ENCODE assay signal across 18 cellular contexts in genomic region chr3:31945738-31946052, GRCh38. TPM values are rescaled to one million over a fixed set of nuclear protein-coding genes. Genes with fewer than 3 reads are reported as not detected.
DNase-seq lines count a peak whose midpoint lies in the region; ATAC-seq, FAIRE-seq and TF ChIP-seq lines count a peak whose summit lies in the region.
"Had no signal": no experiment of that assay in that cellular context is flagged by ENCODE, and none has a peak within 500 bp of the region (broad histone marks: within the 10 kb centered on the region; RNA-seq: fewer than 3 reads in every experiment).

No MANE protein-coding gene starts in this region.

- H3K9me3 Mint-ChIP-seq in chondrocyte (ENCODE audit: low read depth) (peaks cover 7% of the 10 kb centered on the region), nephron progenitor cell (peaks cover 9% of the 10 kb centered on the region)

- H3K9ac ChIP-seq in HepG2 (ENCODE audit: insufficient read depth, low read depth, low read length): peak overlapping the region; percentile 47
- H3K9ac ChIP-seq: KMS-11 had no signal

- H3K4me3 Mint-ChIP-seq in chondrocyte (ENCODE audit: unreplicated experiment): no peak overlapping the region
- peak overlapping the region; percentile 14 for H3K4me3 Mint-ChIP-seq in nephron progenitor cell
- H3K4me3 Mint-ChIP-seq: activated naive CD8-positive, alpha-beta T cell had no signal

- no TSS peak for BruUV-seq in HepG2 (replicated peaks; lab: Mats Ljungman, UMichigan)

- H3K27me3 ChIP-seq in HepG2 (ENCODE audit: control insufficient read depth in 1 of 2, insufficient read depth in 2 of 2, low read length in 2 of 2): no peaks in the 10 kb centered on the region
- H3K27me3 ChIP-seq in right lobe of liver: peaks cover 0 to 6% of the 10 kb centered on the region in 2 donors
- no peaks in the 10 kb centered on the region for H3K27me3 ChIP-seq in uterus
- H3K27me3 ChIP-seq: esophagus muscularis mucosa, sigmoid colon, upper lobe of left lung had no signal

- in situ Hi-C loops in HepG2 (cut with HindIII; ENCODE audit: extremely low pct_ligation_motif_present, low pct_unique_long_range_greater_than_20kb): no loop called here

- H3K4me2 ChIP-seq in HepG2 (ENCODE audit: low read depth, low read length): peak overlapping the region; percentile 95
- H3K4me2 ChIP-seq: KMS-11 had no signal

- no peak for TF ChIP-seq EP300 in HepG2 (IDR thresholded peaks at IDR 0.05; ENCODE audit: low read depth in 2 of 2, low read length in 2 of 2)
- no peak for TF ChIP-seq EP300 in HepG2 (CRISPR knock-in tag; IDR thresholded peaks at IDR 0.05; ENCODE audit: borderline replicate concordance)

- H3K27me3 Mint-ChIP-seq in chondrocyte (ENCODE audit: low read depth) (no peaks in the 10 kb centered on the region), nephron progenitor cell (ENCODE audit: low read depth, poor library complexity) (no peaks in the 10 kb centered on the region)
- H3K27me3 Mint-ChIP-seq: activated naive CD8-positive, alpha-beta T cell had no signal

- H3K9me3 ChIP-seq in HepG2 (ENCODE audit: low read length) (no peaks in the 10 kb centered on the region), right lobe of liver (no peaks in the 10 kb centered on the region), uterus (no peaks in the 10 kb centered on the region)
- H3K9me3 ChIP-seq: esophagus muscularis mucosa, sigmoid colon, upper lobe of left lung had no signal

- H3K36me3 ChIP-seq in HepG2 (replicated peaks in 1 of 2; ENCODE audit: control insufficient read depth in 1 of 2, insufficient read depth in 2 of 2, low read length in 2 of 2) (no peaks in the 10 kb centered on the region), right lobe of liver (no peaks in the 10 kb centered on the region), uterus (no peaks in the 10 kb centered on the region)
- H3K36me3 ChIP-seq: esophagus muscularis mucosa, sigmoid colon, upper lobe of left lung had no signal

- H3K27ac ChIP-seq in HepG2 (ENCODE audit: extremely low read length, insufficient read depth, low read length): peak overlapping the region; percentile 77
- H3K27ac ChIP-seq in right lobe of liver: no peak overlapping the region
- H3K27ac ChIP-seq in uterus: peak overlapping the region; percentile 19 to 38
- H3K27ac ChIP-seq: KMS-11, sigmoid colon, upper lobe of left lung, VCaP had no signal

- POLR2A ChIA-PET in HepG2 (lab: Yijun Ruan, JAX): no interaction called here

- no peak for FAIRE-seq in HepG2 (lab: Jason Lieb, UNC)
- FAIRE-seq: A204.1, keratinocyte had no signal

- intact Hi-C loops in HepG2 (cut with micrococcal nuclease; ENCODE audit: unreplicated experiment) (no loop called here), right lobe of liver (cut with DNase I) (no loop called here), uterus (cut with DNase I; ENCODE audit: low total_unique reads) (no loop called here)

- H3K36me3 Mint-ChIP-seq in chondrocyte (ENCODE audit: low read depth) (peaks cover 5% of the 10 kb centered on the region), nephron progenitor cell (ENCODE audit: low read depth) (peaks cover 14% of the 10 kb centered on the region)
- H3K36me3 Mint-ChIP-seq: activated naive CD8-positive, alpha-beta T cell had no signal

- H3K27ac Mint-ChIP-seq in chondrocyte (ENCODE audit: unreplicated experiment): peak overlapping the region; percentile 20
- peak overlapping the region; percentile 88 for H3K27ac Mint-ChIP-seq in nephron progenitor cell
- H3K27ac Mint-ChIP-seq: activated naive CD8-positive, alpha-beta T cell had no signal

- H3K4me3 ChIP-seq in HepG2 (replicated peaks in 1 of 3; ENCODE audit: insufficient read depth in 1 of 3, low read depth in 2 of 3, low read length in 3 of 3) (peak overlapping the region; percentile 11 to 53 (median 20); a peak in 4 of 6 replicates), right lobe of liver (no peak overlapping the region), uterus (no peak overlapping the region)
- H3K4me3 ChIP-seq: esophagus muscularis mucosa, sigmoid colon, upper lobe of left lung had no signal

- H4K20me1 ChIP-seq in HepG2 (ENCODE audit: insufficient read depth, low read length): no peaks in the 10 kb centered on the region

- H2AFZ ChIP-seq in HepG2 (ENCODE audit: low read length): no peak overlapping the region

- peaks cover 45% of the 10 kb centered on the region for H3K4me1 Mint-ChIP-seq in chondrocyte (ENCODE audit: low read depth)
- peaks cover 35% of the 10 kb centered on the region for H3K4me1 Mint-ChIP-seq in nephron progenitor cell

- H3K79me2 ChIP-seq in HepG2 (ENCODE audit: insufficient read depth, low read length): peaks cover 56% of the 10 kb centered on the region

- DNase-seq in HepG2 (ENCODE audit: low spot score) (no peak), right lobe of liver (no peak), chondrocyte (ENCODE audit: low spot score) (no peak), nephron progenitor cell (no peak), uterus (no peak), NAMALWA (ENCODE audit: low spot score) (no peak), NCI-H2171 (lab: John Stamatoyannopoulos, UW) (no peak)
- DNase-seq: COR-L47, NCI-H187, sigmoid colon, upper lobe of left lung had no signal

- ATAC-seq in HepG2 (no peak), right lobe of liver (no peak), GM19035 (IDR thresholded peaks at IDR 0.05; ENCODE audit: unreplicated experiment) (no peak)

- TF ChIP-seq CTCF in HepG2 (CRISPR knock-in tag; IDR thresholded peaks at IDR 0.05) (no peak), right lobe of liver (IDR thresholded peaks at IDR 0.05) (no peak), chondrocyte (IDR thresholded peaks at IDR 0.05) (no peak), nephron progenitor cell (IDR thresholded peaks at IDR 0.05) (no peak), uterus (IDR thresholded peaks at IDR 0.05) (no peak)

- H3K4me1 ChIP-seq in HepG2 (ENCODE audit: insufficient read depth, low read length) (peaks cover 76% of the 10 kb centered on the region), right lobe of liver (no peaks in the 10 kb centered on the region), uterus (peaks cover 0 to 5% of the 10 kb centered on the region in 2 donors)

- no peak for TF ChIP-seq RAD21 in HepG2 (CRISPR knock-in tag; IDR thresholded peaks at IDR 0.05)

- 83% methylated on average over 3 of the region's 3 CpGs for WGBS in HepG2 (ENCODE audit: low lambda C conversion rate)
- 41% methylated on average over 3 of the region's 3 CpGs for WGBS in right lobe of liver (ENCODE audit: insufficient coverage, low coverage, low lambda C conversion rate, missing lambda C conversion rate)

- TF ChIP-seq POLR2A in HepG2 (IDR thresholded peaks at IDR 0.05; ENCODE audit: insufficient read depth in 1 of 2, low read depth in 2 of 2, low read length in 2 of 2) (no peak), right lobe of liver (IDR thresholded peaks at IDR 0.05) (no peak), uterus (IDR thresholded peaks at IDR 0.05) (no peak)

- CTCF ChIA-PET in HepG2 (lab: Yijun Ruan, JAX; ENCODE audit: low intra/inter-chr PET ratio, low total read pairs): no interaction called here

RNA-seq across cellular contexts. Expression of gene OSBPL10, which starts 35.4 kb away (rescaled TPM):
- total RNA-seq in HepG2 (2016; rRNA removed; fragmentation: Illumina TruSeq; extraction: Trizol): 10.3 and 10.4 TPM in 2 replicates
- total RNA-seq in HepG2 (2016; cell fraction: cytosol; rRNA removed; fragmentation: Illumina TruSeq; extraction: Trizol; ENCODE audit: low read depth): 15.7 and 16.3 TPM in 2 replicates
- total RNA-seq in HepG2 (2016; cell fraction: insoluble cytoplasmic fraction; rRNA removed; fragmentation: Illumina TruSeq; extraction: Trizol): 9.3 and 10.1 TPM in 2 replicates
- 10.0 and 10.5 TPM in 2 replicates for total RNA-seq in HepG2 (2016; cell fraction: membrane; rRNA removed; fragmentation: Illumina TruSeq; extraction: Trizol)
- total RNA-seq in HepG2 (2016; cell fraction: nucleus; rRNA removed; fragmentation: Illumina TruSeq; extraction: Trizol): 13.6 and 13.9 TPM in 2 replicates
- polyA plus RNA-seq in HepG2 (2011; rRNA removed): 19.5 and 28.6 TPM in 2 replicates
- polyA plus RNA-seq in HepG2 (2011; cell fraction: cytosol; rRNA removed): 15.3 and 24.4 TPM in 2 replicates
- 25.7 and 37.4 TPM in 2 replicates for polyA plus RNA-seq in HepG2 (2011; cell fraction: nucleus; rRNA removed)
- 15.1 and 15.2 TPM in 2 replicates for polyA plus RNA-seq in HepG2 (2012)
- polyA plus RNA-seq in HepG2 (2016; cell fraction: cytosol; fragmentation: Illumina TruSeq; extraction: Trizol; ENCODE audit: low read depth): 3.0 and 3.8 TPM in 2 replicates
- polyA plus RNA-seq in HepG2 (2016; cell fraction: insoluble cytoplasmic fraction; fragmentation: Illumina TruSeq; extraction: Trizol; ENCODE audit: low read depth): 9.7 and 12.3 TPM in 2 replicates
- 5.5 and 5.6 TPM in 2 replicates for polyA plus RNA-seq in HepG2 (2016; cell fraction: membrane; fragmentation: Illumina TruSeq; extraction: Trizol; ENCODE audit: low read depth)
- 8.8 and 10.8 TPM in 2 replicates for polyA plus RNA-seq in HepG2 (2016; cell fraction: nucleus; fragmentation: Illumina TruSeq; extraction: Trizol; ENCODE audit: insufficient read depth, low read depth)
- polyA minus RNA-seq in HepG2 (2011; rRNA and poly(A)+ RNA removed; ENCODE audit: low replicate concordance): 52.4 and 58.7 TPM in 2 replicates
- polyA minus RNA-seq in HepG2 (2011; cell fraction: cytosol; rRNA and poly(A)+ RNA removed): 23.8 and 35.0 TPM in 2 replicates
- polyA minus RNA-seq in HepG2 (2011; cell fraction: nucleus; rRNA and poly(A)+ RNA removed): 44.6 and 59.5 TPM in 2 replicates
- 10 to 100 TPM in 1 of 6 experiments, 1 to 10 TPM in 5; 2.2 to 13.0 (median 3.7) TPM for total RNA-seq in right lobe of liver
- 44.1 to 56.6 TPM (median 45.4 TPM) in 3 replicates for total RNA-seq in chondrocyte
- total RNA-seq in uterus: 10 to 100 TPM; 30.0 to 49.7 (median 43.7) TPM

RNA-seq across cellular contexts. Expression of gene ZNF860, which starts 35.9 kb away (rescaled TPM):
- 0.55 and 0.66 TPM in 2 replicates for total RNA-seq in HepG2 (2016; rRNA removed; fragmentation: Illumina TruSeq; extraction: Trizol)
- total RNA-seq in HepG2 (2016; cell fraction: cytosol; rRNA removed; fragmentation: Illumina TruSeq; extraction: Trizol; ENCODE audit: low read depth): not detected in 2 replicates
- 0.54 TPM in 2 replicates for total RNA-seq in HepG2 (2016; cell fraction: insoluble cytoplasmic fraction; rRNA removed; fragmentation: Illumina TruSeq; extraction: Trizol)
- total RNA-seq in HepG2 (2016; cell fraction: membrane; rRNA removed; fragmentation: Illumina TruSeq; extraction: Trizol): 0.28 and 0.53 TPM in 2 replicates
- total RNA-seq in HepG2 (2016; cell fraction: nucleus; rRNA removed; fragmentation: Illumina TruSeq; extraction: Trizol): 0.63 and 1.2 TPM in 2 replicates
- polyA plus RNA-seq in HepG2 (2011; rRNA removed): 0.51 and 0.73 TPM in 2 replicates
- 0.31 and 0.36 TPM in 2 replicates for polyA plus RNA-seq in HepG2 (2011; cell fraction: cytosol; rRNA removed)
- polyA plus RNA-seq in HepG2 (2011; cell fraction: nucleus; rRNA removed): 0.37 and 0.59 TPM in 2 replicates
- 0.23 and 0.52 TPM in 2 replicates for polyA plus RNA-seq in HepG2 (2012)
- polyA plus RNA-seq in HepG2 (2016; cell fraction: cytosol; fragmentation: Illumina TruSeq; extraction: Trizol; ENCODE audit: low read depth): not detected in 2 replicates
- polyA plus RNA-seq in HepG2 (2016; cell fraction: insoluble cytoplasmic fraction; fragmentation: Illumina TruSeq; extraction: Trizol; ENCODE audit: low read depth): 0.76 and 0.84 TPM in 2 replicates
- 0.13 and 0.15 TPM in 2 replicates for polyA plus RNA-seq in HepG2 (2016; cell fraction: membrane; fragmentation: Illumina TruSeq; extraction: Trizol; ENCODE audit: low read depth)
- 0.71 and 1.2 TPM in 2 replicates for polyA plus RNA-seq in HepG2 (2016; cell fraction: nucleus; fragmentation: Illumina TruSeq; extraction: Trizol; ENCODE audit: insufficient read depth, low read depth)
- 2.4 and 7.7 TPM in 2 replicates for polyA minus RNA-seq in HepG2 (2011; rRNA and poly(A)+ RNA removed; ENCODE audit: low replicate concordance)
- 0.53 TPM in 1 of 2 replicates, not detected in the other for polyA minus RNA-seq in HepG2 (2011; cell fraction: cytosol; rRNA and poly(A)+ RNA removed)
- 2.4 and 3.1 TPM in 2 replicates for polyA minus RNA-seq in HepG2 (2011; cell fraction: nucleus; rRNA and poly(A)+ RNA removed)
- under 1 TPM in 5 of 6 experiments, not detected in 1; 0.06 to 0.39 (median 0.13) TPM for total RNA-seq in right lobe of liver
- total RNA-seq in chondrocyte: 1.5 to 2.4 TPM (median 2.0 TPM) in 3 replicates
- 1 to 10 TPM in 3 of 4 donors, under 1 TPM in 1; 0.26 to 2.8 (median 1.5) TPM for total RNA-seq in uterus

Comparison
In these comparisons a context has a peak if more than half of its experiments do, and no peak if none do; other contexts are left out.
1. H3K27ac ChIP-seq: peak in HepG2 (single experiment) and uterus (2 of 2); none in right lobe of liver (0 of 3).
2. H3K4me3 ChIP-seq: peak in HepG2 (3 of 3); none in right lobe of liver (0 of 3) and uterus (0 of 2).